In genomic region chr13:57036290-57036689, GRCh38 we compare ENCODE assay signal across 28 cellular contexts.
"Had no signal": no experiment of that assay in that cellular context is flagged by ENCODE, and none has a peak within 500 bp of the region (broad histone marks: within the 10 kb centered on the region; RNA-seq: fewer than 3 reads in every experiment).

No MANE protein-coding gene starts in this region.

- H3K27ac Mint-ChIP-seq: stimulated activated effector memory CD8-positive, alpha-beta T cell treated with anti-CD3 and anti-CD28 coated beads, Interleukin-12 subunit alpha, Interleukin-12 subunit beta, amount 100 ng/mL, for 72 hours; stimulated activated memory B cell treated with anti-CD40 and anti-IgM and Interleukin-4, amounts not matched to agents 10 μg/mL and 1 μg/mL and 100 μg/mL, for 72 hours; stimulated activated naive B cell treated with anti-CD40 and anti-IgM and Interleukin-4, amounts not matched to agents 10 μg/mL and 1 μg/mL and 100 μg/mL, for 72 hours; stimulated activated naive CD8-positive, alpha-beta T cell treated with anti-CD3 and anti-CD28 coated beads, Interleukin-15, amount 100 ng/mL, for 72 hours; stimulated activated naive CD8-positive, alpha-beta T cell treated with anti-CD3 and anti-CD28 coated beads, Interleukin-15, Interleukin-2, amounts not matched to agents 100 ng/mL and 50 ng/mL, for 24 hours; type B pancreatic cell had no signal

- H3K9me3 Mint-ChIP-seq: type B pancreatic cell had no signal

- H3K4me1 Mint-ChIP-seq: stimulated activated effector memory CD8-positive, alpha-beta T cell treated with anti-CD3 and anti-CD28 coated beads, Interleukin-12 subunit alpha, Interleukin-12 subunit beta, amount 100 ng/mL, for 72 hours; stimulated activated memory B cell treated with anti-CD40 and anti-IgM and Interleukin-4, amounts not matched to agents 10 μg/mL and 1 μg/mL and 100 μg/mL, for 72 hours; stimulated activated naive B cell treated with anti-CD40 and anti-IgM and Interleukin-4, amounts not matched to agents 10 μg/mL and 1 μg/mL and 100 μg/mL, for 72 hours; stimulated activated naive CD8-positive, alpha-beta T cell treated with anti-CD3 and anti-CD28 coated beads, Interleukin-15, amount 100 ng/mL, for 72 hours had no signal

- H3K27me3 ChIP-seq: stomach, suprapubic skin, testis, thyroid gland, tibial artery, tibial nerve, transverse colon, upper lobe of left lung, upper lobe of right lung, uterus, vagina had no signal

- H3K4me3 ChIP-seq: stomach, suprapubic skin, testis, thoracic aorta, thyroid gland, tibial artery, tibial nerve, transverse colon, upper lobe of left lung, upper lobe of right lung, uterus, vagina had no signal

- H3K27ac ChIP-seq: stomach, suprapubic skin, testis, thoracic aorta, thyroid gland, tibial artery, tibial nerve, transverse colon, upper lobe of left lung, upper lobe of right lung, uterus, vagina had no signal

- H3K36me3 ChIP-seq: stomach, suprapubic skin, thoracic aorta, thyroid gland, tibial artery, tibial nerve, transverse colon, upper lobe of left lung, upper lobe of right lung, uterus, vagina had no signal

- H3K9me3 ChIP-seq: testis, thyroid gland, tibial artery, tibial nerve, transverse colon, upper lobe of left lung, upper lobe of right lung, uterus, vagina had no signal

- ATAC-seq: stimulated activated effector memory CD8-positive, alpha-beta T cell treated with anti-CD3 and anti-CD28 coated beads, Interleukin-12 subunit alpha, Interleukin-12 subunit beta, amount 100 ng/mL, for 72 hours; stimulated activated memory B cell treated with anti-CD40 and anti-IgM and Interleukin-4, amounts not matched to agents 10 μg/mL and 1 μg/mL and 100 μg/mL, for 72 hours; stimulated activated naive B cell treated with anti-CD40 and anti-IgM and Interleukin-4, amounts not matched to agents 10 μg/mL and 1 μg/mL and 100 μg/mL, for 72 hours; stimulated activated naive CD8-positive, alpha-beta T cell treated with anti-CD3 and anti-CD28 coated beads, Interleukin-15, amount 100 ng/mL, for 72 hours; stimulated activated naive CD8-positive, alpha-beta T cell treated with anti-CD3 and anti-CD28 coated beads, Interleukin-15, Interleukin-2, amounts not matched to agents 100 U/mL and 50 U/mL, for 24 hours; upper lobe of right lung had no signal

- H3K4me1 ChIP-seq: stomach, suprapubic skin, testis, thyroid gland, tibial artery, tibial nerve, transverse colon, upper lobe of left lung, upper lobe of right lung, uterus, vagina had no signal

- H3K27me3 Mint-ChIP-seq: stimulated activated memory B cell treated with anti-CD40 and anti-IgM and Interleukin-4, amounts not matched to agents 10 μg/mL and 1 μg/mL and 100 μg/mL, for 72 hours; stimulated activated naive B cell treated with anti-CD40 and anti-IgM and Interleukin-4, amounts not matched to agents 10 μg/mL and 1 μg/mL and 100 μg/mL, for 72 hours; stimulated activated naive CD8-positive, alpha-beta T cell treated with anti-CD3 and anti-CD28 coated beads, Interleukin-15, amount 100 ng/mL, for 72 hours; stimulated activated naive CD8-positive, alpha-beta T cell treated with anti-CD3 and anti-CD28 coated beads, Interleukin-15, Interleukin-2, amounts not matched to agents 100 ng/mL and 50 ng/mL, for 24 hours; type B pancreatic cell had no signal

- DNase-seq: stimulated activated CD4-positive, alpha-beta T cell treated with anti-CD3 and anti-CD28 coated beads, Interleukin-2, amount 100 ng/mL, for 48 hours; stimulated activated CD4-positive, alpha-beta T cell treated with anti-CD3 and anti-CD28 coated beads, Interleukin-4, amount 100 ng/mL, for 1 hour; stimulated activated CD4-positive, alpha-beta T cell treated with anti-CD3 and anti-CD28 coated beads, Interleukin-4, amount 100 ng/mL, for 24 hours; stimulated activated CD4-positive, alpha-beta T cell treated with anti-CD3 and anti-CD28 coated beads, Interleukin-4, amount 100 ng/mL, for 4 hours; stimulated activated CD8-positive, alpha-beta memory T cell treated with anti-CD3 and anti-CD28 coated beads, Interleukin-4, amount 100 ng/mL, for 48 hours; stimulated activated naive B cell treated with anti-CD40 and anti-IgM and Interleukin-4, amounts not matched to agents 10 μg/mL and 1 μg/mL and 100 μg/mL, for 72 hours; stimulated activated naive CD4-positive, alpha-beta T cell; stimulated activated naive CD4-positive, alpha-beta T cell treated with Interleukin-2 at 50 U/mL for 16 hours; stimulated activated naive CD8-positive, alpha-beta T cell treated with anti-CD3 and anti-CD28 coated beads, Interleukin-15, amount 100 ng/mL, for 72 hours; stimulated activated naive CD8-positive, alpha-beta T cell treated with anti-CD3 and anti-CD28 coated beads, Interleukin-15, Interleukin-2, amounts not matched to agents 100 U/mL and 50 U/mL, for 24 hours; stomach; substantia nigra; testis; thyroid gland; tibial artery; transverse colon; trophoblast cell; upper lobe of left lung; upper lobe of right lung; uterus had no signal

- H3K4me3 Mint-ChIP-seq: stimulated activated effector memory CD8-positive, alpha-beta T cell treated with anti-CD3 and anti-CD28 coated beads, Interleukin-12 subunit alpha, Interleukin-12 subunit beta, amount 100 ng/mL, for 72 hours; stimulated activated memory B cell treated with anti-CD40 and anti-IgM and Interleukin-4, amounts not matched to agents 10 μg/mL and 1 μg/mL and 100 μg/mL, for 72 hours; stimulated activated naive B cell treated with anti-CD40 and anti-IgM and Interleukin-4, amounts not matched to agents 10 μg/mL and 1 μg/mL and 100 μg/mL, for 72 hours; stimulated activated naive CD8-positive, alpha-beta T cell treated with anti-CD3 and anti-CD28 coated beads, Interleukin-15, amount 100 ng/mL, for 72 hours; stimulated activated naive CD8-positive, alpha-beta T cell treated with anti-CD3 and anti-CD28 coated beads, Interleukin-15, Interleukin-2, amounts not matched to agents 100 ng/mL and 50 ng/mL, for 24 hours; type B pancreatic cell had no signal

- H3K36me3 Mint-ChIP-seq: stimulated activated effector memory CD8-positive, alpha-beta T cell treated with anti-CD3 and anti-CD28 coated beads, Interleukin-12 subunit alpha, Interleukin-12 subunit beta, amount 100 ng/mL, for 72 hours; stimulated activated memory B cell treated with anti-CD40 and anti-IgM and Interleukin-4, amounts not matched to agents 10 μg/mL and 1 μg/mL and 100 μg/mL, for 72 hours; stimulated activated naive B cell treated with anti-CD40 and anti-IgM and Interleukin-4, amounts not matched to agents 10 μg/mL and 1 μg/mL and 100 μg/mL, for 72 hours; type B pancreatic cell had no signal
